9 cellular contexts compared by ENCODE assay signal in genomic region chr10:52951819-52952218, GRCh38.
A peak's percentile ranks its signal among the peaks of the same experiment; 100 is the strongest.
DNase-seq lines count a peak whose midpoint lies in the region; ATAC-seq, FAIRE-seq and TF ChIP-seq lines count a peak whose summit lies in the region.
"Had no signal": no experiment of that assay in that cellular context is flagged by ENCODE, and none has a peak within 500 bp of the region (broad histone marks: within the 10 kb centered on the region; RNA-seq: fewer than 3 reads in every experiment).

No MANE protein-coding gene starts in this region.

- no peaks in the 10 kb centered on the region for H3K36me3 ChIP-seq in bronchial epithelial cell (ENCODE audit: control insufficient read depth, insufficient read depth, low read length)

- H3K27me3 Mint-ChIP-seq in activated CD4-positive, alpha-beta T cell treated with anti-CD3 and anti-CD28 coated beads for 36 hours = no peaks in the 10 kb centered on the region
- H3K27me3 Mint-ChIP-seq: activated naive CD8-positive, alpha-beta T cell had no signal

- POLR2A ChIA-PET in activated CD4-positive, alpha-beta T cell treated with anti-CD3 and anti-CD28 coated beads for 36 hours (lab: Charles Lee) = no interaction called here
- POLR2A ChIA-PET in HEK293T (lab: Yijun Ruan, JAX) = no interaction called here

- H3K4me3 Mint-ChIP-seq in activated CD4-positive, alpha-beta T cell treated with anti-CD3 and anti-CD28 coated beads for 36 hours = no peak overlapping the region
- H3K4me3 Mint-ChIP-seq: activated naive CD8-positive, alpha-beta T cell had no signal

- no peak for FAIRE-seq in bronchial epithelial cell (lab: Jason Lieb, UNC)
- FAIRE-seq in frontal cortex (lab: Jason Lieb, UNC) = no peak

- H3K27me3 ChIP-seq in bronchial epithelial cell (ENCODE audit: control insufficient read depth, insufficient read depth, low read length) = no peaks in the 10 kb centered on the region

- no peaks in the 10 kb centered on the region for H3K4me1 Mint-ChIP-seq in activated CD4-positive, alpha-beta T cell treated with anti-CD3 and anti-CD28 coated beads for 36 hours

- peaks cover 2% of the 10 kb centered on the region for H3K9me3 Mint-ChIP-seq in activated CD4-positive, alpha-beta T cell treated with anti-CD3 and anti-CD28 coated beads for 36 hours (ENCODE audit: low read depth)

- ATAC-seq in activated CD4-positive, alpha-beta T cell treated with anti-CD3 and anti-CD28 coated beads for 36 hours = peak; percentile 42

- no peaks in the 10 kb centered on the region for H3K36me3 Mint-ChIP-seq in activated CD4-positive, alpha-beta T cell treated with anti-CD3 and anti-CD28 coated beads for 36 hours (ENCODE audit: low read depth)
- H3K36me3 Mint-ChIP-seq: activated naive CD8-positive, alpha-beta T cell had no signal

- CTCF ChIA-PET in activated CD4-positive, alpha-beta T cell treated with anti-CD3 and anti-CD28 coated beads for 36 hours (lab: Charles Lee) = interaction anchor here (1.0 kb wide), 1 partner anchor 9 kb away, joined by 3 read pairs; no protein-coding TSS in a partner anchor
- CTCF ChIA-PET in HEK293T (lab: Yijun Ruan, JAX) = interaction anchor here (1.0 kb wide), 1 partner anchor 10 kb away, joined by 5 read pairs; no protein-coding TSS in a partner anchor

- H3K4me3 ChIP-seq in LNCaP clone FGC (ENCODE audit: low read depth, low read length) = no peak overlapping the region
- H3K4me3 ChIP-seq in bronchial epithelial cell (ENCODE audit: low read depth, low read length) = no peak overlapping the region

- intact Hi-C loops in activated CD4-positive, alpha-beta T cell treated with anti-CD3 and anti-CD28 coated beads for 36 hours (cut with DNase I, micrococcal nuclease) = no loop called here

- TF ChIP-seq CTCF in LNCaP clone FGC (IDR thresholded peaks at IDR 0.05; ENCODE audit: control insufficient read depth, extremely low read depth, insufficient read depth) = peak; percentile 72
- peak; percentile 61 for TF ChIP-seq CTCF in bronchial epithelial cell (IDR thresholded peaks at IDR 0.05; ENCODE audit: insufficient read depth, low read length, severe bottlenecking)

- no peak overlapping the region for H3K27ac Mint-ChIP-seq in activated CD4-positive, alpha-beta T cell treated with anti-CD3 and anti-CD28 coated beads for 36 hours
- H3K27ac Mint-ChIP-seq: activated naive CD8-positive, alpha-beta T cell had no signal

- peak; percentile 51 for DNase-seq in activated CD4-positive, alpha-beta T cell treated with anti-CD3 and anti-CD28 coated beads for 36 hours
- no peak for DNase-seq in activated CD4-positive, alpha-beta T cell treated with anti-CD3 and anti-CD28 coated beads, Interleukin-2, amount 50 U/mL, for 4 hours
- DNase-seq in HEK293T (ENCODE audit: extremely low spot score) (peak; percentile 54), LNCaP clone FGC (ENCODE audit: low read depth) (peak; percentile 58), bronchial epithelial cell (ENCODE audit: low read depth) (peak; percentile 51), mucosa of gallbladder (ENCODE audit: low spot score) (peak; percentile 69), frontal cortex (ENCODE audit: low spot score in 2 of 2) (no peak), NCI-H345 (lab: John Stamatoyannopoulos, UW) (no peak)

TF ChIP-seq in HEK293T, 16 proteins besides CTCF, POLR2A, EP300 and RAD21:
- TF ChIP-seq FOXM1 (IDR thresholded peaks at IDR 0.05; ENCODE audit: borderline replicate concordance) = no peak
- no peak for TF ChIP-seq FOXA1 (IDR thresholded peaks at IDR 0.05)
- no peak for TF ChIP-seq FOXK2 (IDR thresholded peaks at IDR 0.05)
- no peak for TF ChIP-seq TARDBP (IDR thresholded peaks at IDR 0.05)
- no peak for TF ChIP-seq SP1 (IDR thresholded peaks at IDR 0.05)

Comparison
In these comparisons a context has a peak if more than half of its experiments do, and no peak if none do; other contexts are left out.
1. DNase-seq: peak in activated CD4-positive, alpha-beta T cell treated with anti-CD3 and anti-CD28 coated beads for 36 hours (single experiment), HEK293T (single experiment), LNCaP clone FGC (single experiment), bronchial epithelial cell (single experiment) and mucosa of gallbladder (single experiment); none in activated CD4-positive, alpha-beta T cell treated with anti-CD3 and anti-CD28 coated beads, Interleukin-2, amount 50 U/mL, for 4 hours (0 of 2), frontal cortex (0 of 2) and NCI-H345 (single experiment).